Comparison of ENCODE assay signal across 8 cellular contexts in genomic region chr5:168987540-168988300, GRCh38.
DNase-seq lines count a peak whose midpoint lies in the region; ATAC-seq, FAIRE-seq and TF ChIP-seq lines count a peak whose summit lies in the region.

No MANE protein-coding gene starts in this region.

- no peak for TF ChIP-seq POLR2A in ovary (IDR thresholded peaks at IDR 0.05)

- H3K4me1 Mint-ChIP-seq in activated T-cell treated with anti-CD3 and anti-CD28 coated beads, Interleukin-2, amount 50 U/mL, for 72 hours (ENCODE audit: low read depth) = peaks cover 4% of the 10 kb centered on the region

- DNase-seq in AG08396 (ENCODE audit: low spot score) = peak; percentile 58
- peak in 1 of 2 experiments; percentile 45 for DNase-seq in HL-60 (ENCODE audit: low read depth in 1 of 2, low spot score in 1 of 2)
- DNase-seq in OCI-M1 (lab: John Stamatoyannopoulos, UW) = peak; percentile 74
- DNase-seq in activated T-cell treated with anti-CD3 and anti-CD28 coated beads, Interleukin-2, amount 50 U/mL, for 72 hours = peak; percentile 59 to 61
- DNase-seq in foreskin melanocyte = peak; percentile 41
- peak; percentile 50 to 83 (median 80) for DNase-seq in ovary
- DNase-seq in urothelium cell line (ENCODE audit: low spot score) = peak; percentile 61

- H3K27me3 Mint-ChIP-seq in activated T-cell treated with anti-CD3 and anti-CD28 coated beads, Interleukin-2, amount 50 U/mL, for 72 hours (ENCODE audit: low read depth) = peaks cover 27% of the 10 kb centered on the region

- H3K9me3 Mint-ChIP-seq in activated T-cell treated with anti-CD3 and anti-CD28 coated beads, Interleukin-2, amount 50 U/mL, for 72 hours = no peaks in the 10 kb centered on the region

- H3K27ac ChIP-seq in HL-60 (replicated peaks) = no peak overlapping the region
- no peak overlapping the region for H3K27ac ChIP-seq in ovary

- H3K36me3 Mint-ChIP-seq in activated T-cell treated with anti-CD3 and anti-CD28 coated beads, Interleukin-2, amount 50 U/mL, for 72 hours (ENCODE audit: insufficient read depth in 2 of 2) = no peaks in the 10 kb centered on the region

- H3K27ac Mint-ChIP-seq in activated T-cell treated with anti-CD3 and anti-CD28 coated beads, Interleukin-2, amount 50 U/mL, for 72 hours = no peak overlapping the region

- no peaks in the 10 kb centered on the region for H3K36me3 ChIP-seq in ovary

- H3K27me3 ChIP-seq in HL-60 (ENCODE audit: insufficient read depth, poor library complexity, severe bottlenecking) = no peaks in the 10 kb centered on the region
- no peaks in the 10 kb centered on the region for H3K27me3 ChIP-seq in ovary

- 28 to 41% (median 32%) methylated on average over 11 of the region's 11 CpGs for WGBS in ovary, 3 donors

- TF ChIP-seq CTCF in HL-60 (IDR thresholded peaks at IDR 0.05; ENCODE audit: insufficient read depth, low read length) (peak; percentile 50), ovary (IDR thresholded peaks at IDR 0.05) (peak; percentile 70 to 85 (median 75))

- intact Hi-C loops in ovary (cut with DNase I) = loop anchor here (5.0 to 10.0 kb wide), 5 partner anchors 315 to 590 kb away; partner anchors contain the start of gene SLIT3 (in 4 of the 4)

- no peak overlapping the region for H3K4me3 ChIP-seq in HL-60 (replicated peaks; ENCODE audit: insufficient read depth, low read length)
- H3K4me3 ChIP-seq in ovary = no peak overlapping the region

- FAIRE-seq in urothelium cell line (lab: Jason Lieb, UNC) = peak; percentile 37

- ATAC-seq in GM18511 (IDR thresholded peaks at IDR 0.05; ENCODE audit: unreplicated experiment) = peak; percentile 73
- ATAC-seq in activated T-cell treated with anti-CD3 and anti-CD28 coated beads, Interleukin-2, amount 50 U/mL, for 72 hours (replicated peaks in 1 of 2) = peak; percentile 45 to 50

- no peaks in the 10 kb centered on the region for H3K4me1 ChIP-seq in ovary (ENCODE audit: insufficient read depth)

- H3K4me3 Mint-ChIP-seq in activated T-cell treated with anti-CD3 and anti-CD28 coated beads, Interleukin-2, amount 50 U/mL, for 72 hours = no peak overlapping the region

- H3K9me3 ChIP-seq in ovary = no peaks in the 10 kb centered on the region

- no peak for TF ChIP-seq EP300 in ovary (IDR thresholded peaks at IDR 0.05)
